8 cellular contexts compared by ENCODE assay signal in the genomic region with DNA sequence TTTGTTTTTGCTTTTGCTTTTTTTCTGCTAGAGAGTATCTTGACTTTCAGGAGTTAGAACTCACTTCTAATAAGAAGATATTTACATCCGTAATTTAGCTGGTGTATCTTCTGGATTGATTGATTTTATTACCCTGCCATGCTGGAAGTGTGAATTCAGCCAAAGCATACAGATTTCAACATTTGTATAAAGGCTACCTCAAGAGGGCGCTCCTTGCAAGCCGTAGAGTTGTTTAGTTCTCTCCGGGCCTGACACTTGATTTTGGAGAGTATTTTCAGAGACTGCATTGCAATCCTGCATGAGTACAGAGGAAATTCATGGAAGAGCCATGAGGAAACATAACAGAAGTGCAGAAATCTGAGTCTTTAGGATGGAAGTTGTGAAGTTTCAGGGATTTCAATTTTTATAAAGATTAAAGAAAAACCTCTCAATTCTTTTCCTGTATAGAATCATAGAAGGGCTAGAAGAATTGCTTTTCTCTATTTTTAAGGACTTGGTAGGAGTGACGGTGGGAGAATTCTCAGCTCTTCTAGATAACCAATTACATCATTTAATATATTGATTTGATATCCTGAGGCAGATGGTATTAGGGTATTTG.
A peak's percentile ranks its signal among the peaks of the same experiment; 100 is the strongest.
DNase-seq lines count a peak whose midpoint lies in the region; ATAC-seq and TF ChIP-seq lines count a peak whose summit lies in the region.

No MANE protein-coding gene starts in this region.

- DNase-seq in CD4-positive, alpha-beta T cell, result peak; percentile 16 to 49 (median 42)
- DNase-seq in M059J (ENCODE audit: low read depth) (peak; percentile 76), SK-MEL-5 (ENCODE audit: low read depth, low spot score) (peak; percentile 78), head of caudate nucleus (peak in 39 of 42 donors; percentile 19 to 88 (median 69)), retina (peak; percentile 59)
- DNase-seq in activated naive CD4-positive, alpha-beta T cell treated with anti-CD3 and anti-CD28 coated beads, Interleukin-2, amount 10 ng/mL, durations not matched to agents 7 days and 5 days, result peak; percentile 78

- peak; percentile 76 for TF ChIP-seq CTCF in CD4-positive, alpha-beta T cell (IDR thresholded peaks at IDR 0.05)

- no peak overlapping the region for H3K27ac ChIP-seq in CD4-positive, alpha-beta T cell (ENCODE audit: low read depth, low read length)

- in situ Hi-C loops in SK-MEL-5 (cut with HindIII; ENCODE audit: low pct_unique_long_range_greater_than_20kb, low sequenced_read_pairs), result no loop called here

- no peaks in the 10 kb centered on the region for H3K9me3 ChIP-seq in CD4-positive, alpha-beta T cell (ENCODE audit: control insufficient read depth, low read length)

- H3K9me3 Mint-ChIP-seq in CD4-positive, alpha-beta T cell, result no peaks in the 10 kb centered on the region
- no peaks in the 10 kb centered on the region for H3K9me3 Mint-ChIP-seq in activated naive CD4-positive, alpha-beta T cell treated with anti-CD3 and anti-CD28 coated beads, Interleukin-2, amount 10 ng/mL, durations not matched to agents 7 days and 5 days

- ATAC-seq in CD4-positive, alpha-beta T cell (ENCODE audit: poor library complexity), result peak; percentile 49
- ATAC-seq in GM19463 (IDR thresholded peaks at IDR 0.05; ENCODE audit: unreplicated experiment), result peak; percentile 68
- ATAC-seq in GM21737 (IDR thresholded peaks at IDR 0.05; ENCODE audit: unreplicated experiment), result no peak

- H3K36me3 Mint-ChIP-seq in CD4-positive, alpha-beta T cell (ENCODE audit: low read depth), result no peaks in the 10 kb centered on the region
- no peaks in the 10 kb centered on the region for H3K36me3 Mint-ChIP-seq in activated naive CD4-positive, alpha-beta T cell treated with anti-CD3 and anti-CD28 coated beads, Interleukin-2, amount 10 ng/mL, durations not matched to agents 7 days and 5 days

- H3K27ac Mint-ChIP-seq in CD4-positive, alpha-beta T cell, result no peak overlapping the region
- no peak overlapping the region for H3K27ac Mint-ChIP-seq in activated naive CD4-positive, alpha-beta T cell treated with anti-CD3 and anti-CD28 coated beads, Interleukin-2, amount 10 ng/mL, durations not matched to agents 7 days and 5 days

- CTCF ChIA-PET in CD4-positive, alpha-beta T cell (lab: Charles Lee), result interaction anchor here (0.5 to 2.4 kb wide), 7 partner anchors 9 to 358 kb away, joined by 3 to 7 read pairs (median 4); no protein-coding TSS in a partner anchor
- CTCF ChIA-PET in activated naive CD4-positive, alpha-beta T cell treated with anti-CD3 and anti-CD28 coated beads, Interleukin-2, amount 10 ng/mL, durations not matched to agents 7 days and 5 days (lab: Charles Lee), result interaction anchor here (0.5 to 7.7 kb wide), 34 partner anchors 8 to 388 kb away, joined by 3 to 86 read pairs (median 4); no protein-coding TSS in a partner anchor

- no peaks in the 10 kb centered on the region for H3K27me3 ChIP-seq in CD4-positive, alpha-beta T cell (ENCODE audit: control insufficient read depth, insufficient read depth, low read length)

- no peak overlapping the region for H3K4me3 Mint-ChIP-seq in CD4-positive, alpha-beta T cell
- H3K4me3 Mint-ChIP-seq in activated naive CD4-positive, alpha-beta T cell treated with anti-CD3 and anti-CD28 coated beads, Interleukin-2, amount 10 ng/mL, durations not matched to agents 7 days and 5 days, result no peak overlapping the region

- POLR2A ChIA-PET in CD4-positive, alpha-beta T cell (lab: Charles Lee), result no interaction called here

- intact Hi-C loops in CD4-positive, alpha-beta T cell (cut with DNase I, micrococcal nuclease), result loop anchor here (1.0 to 10.0 kb wide), 3 partner anchors 246 to 388 kb away; no protein-coding TSS in a partner anchor
- intact Hi-C loops in head of caudate nucleus (cut with DNase I), result loop anchor here (5.0 kb wide), 1 partner anchor 249 kb away; no protein-coding TSS in a partner anchor

- H3K27me3 Mint-ChIP-seq in CD4-positive, alpha-beta T cell, result no peaks in the 10 kb centered on the region
- H3K27me3 Mint-ChIP-seq in activated naive CD4-positive, alpha-beta T cell treated with anti-CD3 and anti-CD28 coated beads, Interleukin-2, amount 10 ng/mL, durations not matched to agents 7 days and 5 days, result no peaks in the 10 kb centered on the region

- H3K4me1 Mint-ChIP-seq in CD4-positive, alpha-beta T cell (ENCODE audit: low read depth), result peaks cover 8% of the 10 kb centered on the region
- peaks cover 6% of the 10 kb centered on the region for H3K4me1 Mint-ChIP-seq in activated naive CD4-positive, alpha-beta T cell treated with anti-CD3 and anti-CD28 coated beads, Interleukin-2, amount 10 ng/mL, durations not matched to agents 7 days and 5 days
